ENCODE assay signal across 26 cellular contexts in genomic region chr17:12352127-12352526, GRCh38.
DNase-seq lines count a peak whose midpoint lies in the region; ATAC-seq and TF ChIP-seq lines count a peak whose summit lies in the region.
"Had no signal": no experiment of that assay in that cellular context is flagged by ENCODE, and none has a peak within 500 bp of the region (broad histone marks: within the 10 kb centered on the region; RNA-seq: fewer than 3 reads in every experiment).

No MANE protein-coding gene starts in this region.

- no peak overlapping the region for H4K5ac ChIP-seq in IMR-90 (ENCODE audit: low read depth, low read length)

- dilution Hi-C loops in IMR-90 (cut with HindIII; ENCODE audit: low sequenced_read_pairs, unreplicated experiment) = no loop called here

- no peaks in the 10 kb centered on the region for H3K4me1 Mint-ChIP-seq in activated CD4-positive, alpha-beta memory T cell treated with anti-CD3 and anti-CD28 coated beads for 36 hours (ENCODE audit: low read depth)
- H3K4me1 Mint-ChIP-seq: CD14-positive monocyte; CD4-positive, alpha-beta memory T cell; CD4-positive, CD25-positive, alpha-beta regulatory T cell; CD8-positive, alpha-beta memory T cell had no signal

- no peak overlapping the region for H2AK9ac ChIP-seq in IMR-90 (replicated peaks; ENCODE audit: low read depth, low read length, poor library complexity)

- H3K27ac ChIP-seq in IMR-90 (ENCODE audit: insufficient read depth, low read length) = no peak overlapping the region
- peak overlapping the region; percentile 8 for H3K27ac ChIP-seq in muscle layer of colon (ENCODE audit: low read depth, low read length)
- H3K27ac ChIP-seq in ovary = no peak overlapping the region
- H3K27ac ChIP-seq in sigmoid colon = peak overlapping the region in 3 of 4 donors; percentile 37 to 42 (median 39)
- H3K27ac ChIP-seq: BLaER1 had no signal

- H3K27ac Mint-ChIP-seq in activated CD4-positive, alpha-beta memory T cell treated with anti-CD3 and anti-CD28 coated beads for 36 hours = no peak overlapping the region
- H3K27ac Mint-ChIP-seq: CD14-positive monocyte; CD4-positive, alpha-beta memory T cell; CD4-positive, CD25-positive, alpha-beta regulatory T cell; CD8-positive, alpha-beta memory T cell had no signal

- no peak overlapping the region for H4K8ac ChIP-seq in IMR-90 (ENCODE audit: low read depth in 2 of 2, low read length in 2 of 2)

- no peak for TF ChIP-seq RAD21 in IMR-90 (IDR thresholded peaks at IDR 0.05; ENCODE audit: low read length)

- no peaks in the 10 kb centered on the region for H3K9me3 ChIP-seq in IMR-90 (ENCODE audit: control insufficient read depth, insufficient read depth, low read length)
- no peaks in the 10 kb centered on the region for H3K9me3 ChIP-seq in muscle layer of colon (ENCODE audit: low read length)
- H3K9me3 ChIP-seq in ovary = no peaks in the 10 kb centered on the region
- H3K9me3 ChIP-seq in sigmoid colon = peaks cover 0 to 6% (median 0%) of the 10 kb centered on the region in 4 donors
- H3K9me3 ChIP-seq: BE2C had no signal

- no peak overlapping the region; the same call in 1 of the 2 replicates for H2BK20ac ChIP-seq in IMR-90 (ENCODE audit: low read depth, low read length)

- H3K14ac ChIP-seq in IMR-90 (replicated peaks; ENCODE audit: low read depth, low read length) = no peak overlapping the region

- no peak overlapping the region for H3K56ac ChIP-seq in IMR-90 (ENCODE audit: extremely low read depth, insufficient read depth, low read length)

- H3K9me3 Mint-ChIP-seq in activated CD4-positive, alpha-beta memory T cell treated with anti-CD3 and anti-CD28 coated beads for 36 hours = peaks cover 6% of the 10 kb centered on the region

- no peaks in the 10 kb centered on the region for H3K27me3 Mint-ChIP-seq in activated CD4-positive, alpha-beta memory T cell treated with anti-CD3 and anti-CD28 coated beads for 36 hours
- H3K27me3 Mint-ChIP-seq: CD4-positive, alpha-beta memory T cell; CD4-positive, CD25-positive, alpha-beta regulatory T cell had no signal

- H3K9me1 ChIP-seq in IMR-90 (ENCODE audit: insufficient read depth, low read length) = no peaks in the 10 kb centered on the region

- no peaks in the 10 kb centered on the region for H3K79me1 ChIP-seq in IMR-90 (ENCODE audit: low read depth in 1 of 2, low read length in 2 of 2)

- H4K91ac ChIP-seq in IMR-90 (ENCODE audit: insufficient read depth, low read depth, low read length) = no peak overlapping the region

- TF ChIP-seq CTCF in IMR-90 (conservative IDR thresholded peaks at IDR 0.05; ENCODE audit: low read depth, low read length) (no peak), ovary (IDR thresholded peaks at IDR 0.05) (no peak), sigmoid colon (IDR thresholded peaks at IDR 0.05) (no peak)

- H3K4me3 ChIP-seq in IMR-90 (ENCODE audit: insufficient read depth, low read depth, low read length) (no peak overlapping the region), muscle layer of colon (ENCODE audit: low read depth in 1 of 2, low read length in 2 of 2) (no peak overlapping the region), ovary (no peak overlapping the region), sigmoid colon (no peak overlapping the region)
- H3K4me3 ChIP-seq: BLaER1, GM12878 had no signal

- in situ Hi-C loops in IMR-90 (cut with MboI; ENCODE audit: low sequenced_read_pairs) = no loop called here

- no peaks in the 10 kb centered on the region for H4K20me1 ChIP-seq in IMR-90 (ENCODE audit: insufficient read depth, low read length)
- H4K20me1 ChIP-seq: BLaER1 had no signal

- no peak overlapping the region for H3K4me3 Mint-ChIP-seq in activated CD4-positive, alpha-beta memory T cell treated with anti-CD3 and anti-CD28 coated beads for 36 hours
- H3K4me3 Mint-ChIP-seq: CD14-positive monocyte; CD4-positive, alpha-beta memory T cell; CD4-positive, CD25-positive, alpha-beta regulatory T cell; CD8-positive, alpha-beta memory T cell had no signal

- no peak overlapping the region for H2BK15ac ChIP-seq in IMR-90 (ENCODE audit: low read depth, low read length)

- ATAC-seq in IMR-90 (ENCODE audit: low read depth) (no peak), GM21786 (IDR thresholded peaks at IDR 0.05; ENCODE audit: unreplicated experiment) (no peak), GM18868 (IDR thresholded peaks at IDR 0.05; ENCODE audit: unreplicated experiment) (no peak)
- ATAC-seq: GM12878 had no signal

- H3K4me1 ChIP-seq in IMR-90 (ENCODE audit: control insufficient read depth, insufficient read depth, low read length) (peaks cover 3% of the 10 kb centered on the region), muscle layer of colon (ENCODE audit: insufficient read depth, low read length) (peaks cover 35% of the 10 kb centered on the region), ovary (ENCODE audit: insufficient read depth) (peaks cover 6% of the 10 kb centered on the region), sigmoid colon (peaks cover 0 to 27% (median 20%) of the 10 kb centered on the region in 4 donors)
- H3K4me1 ChIP-seq: BE2C, BLaER1 had no signal

- TF ChIP-seq POLR2A in IMR-90 (IDR thresholded peaks at IDR 0.05; ENCODE audit: low read depth, low read length) = no peak
- no peak for TF ChIP-seq POLR2A in ovary (IDR thresholded peaks at IDR 0.05)
- TF ChIP-seq POLR2A in sigmoid colon (IDR thresholded peaks at IDR 0.05) = no peak

- no peak overlapping the region for H2BK5ac ChIP-seq in IMR-90 (ENCODE audit: low read depth, low read length, poor library complexity, severe bottlenecking)

- H3K4ac ChIP-seq in IMR-90 (ENCODE audit: low read depth, low read length) = 0 out of 2 replicates have a peak overlapping the region, but pooled peaks have one; percentile 32

- no peak overlapping the region for H3K18ac ChIP-seq in IMR-90 (ENCODE audit: low read depth, low read length)

- H3K9ac ChIP-seq in IMR-90 (ENCODE audit: low read depth, low read length) (no peak overlapping the region), muscle layer of colon (ENCODE audit: low read length) (no peak overlapping the region)
- H3K9ac ChIP-seq: BLaER1 had no signal

- H3K27me3 ChIP-seq in IMR-90 (ENCODE audit: control insufficient read depth, insufficient read depth, low read length) (no peaks in the 10 kb centered on the region), muscle layer of colon (ENCODE audit: control insufficient read depth in 1 of 2, insufficient read depth in 2 of 2, low read length in 2 of 2) (no peaks in the 10 kb centered on the region), ovary (no peaks in the 10 kb centered on the region), sigmoid colon (no peaks in the 10 kb centered on the region)
- H3K27me3 ChIP-seq: BE2C, BLaER1 had no signal

- no peak overlapping the region for H2AFZ ChIP-seq in IMR-90 (replicated peaks; ENCODE audit: low read length, poor library complexity)

- H3K36me3 Mint-ChIP-seq in activated CD4-positive, alpha-beta memory T cell treated with anti-CD3 and anti-CD28 coated beads for 36 hours = no peaks in the 10 kb centered on the region
- H3K36me3 Mint-ChIP-seq: CD14-positive monocyte; CD4-positive, alpha-beta memory T cell; CD4-positive, CD25-positive, alpha-beta regulatory T cell; CD8-positive, alpha-beta memory T cell had no signal

- no peak overlapping the region for H2BK120ac ChIP-seq in IMR-90 (ENCODE audit: low read depth, low read length)

- DNase-seq in IMR-90 (no peak), ovary (peak in 4 of 5 donors; percentile 12 to 56 (median 46)), sigmoid colon (no peak), NCI-H2227 treated with DMSO at 0.1 percent for 48 hours (lab: John Stamatoyannopoulos, UW) (no peak)
- DNase-seq in activated CD4-positive, alpha-beta memory T cell treated with anti-CD3 and anti-CD28 coated beads for 36 hours = no peak
- DNase-seq: 8988T; ACHN; BE2C; C1 segment of cervical spinal cord; CD4-positive, alpha-beta memory T cell; CD4-positive, CD25-positive, alpha-beta regulatory T cell; CD8-positive, alpha-beta memory T cell; COR-L47; DMS 273 treated with DMSO at 0.1 percent for 48 hours; DMS153; DMS53; DMS79; DND-41; EL; GDM1 had no signal

- H3K23ac ChIP-seq in IMR-90 (ENCODE audit: low read depth, low read length) = no peak overlapping the region

- WGBS in IMR-90 (ENCODE audit: extremely low coverage in 2 of 2, insufficient read length in 1 of 2), 2 experiments = 100% methylated on average over 1 of the region's 5 CpGs; no CpG with 5 or more reads in 1 of the 2 experiments
- 34 to 60% (median 48%) methylated on average over 5 of the region's 5 CpGs for WGBS in ovary, 3 donors
- 84% methylated on average over 5 of the region's 5 CpGs for WGBS in sigmoid colon, 2 donors

- H3K36me3 ChIP-seq in IMR-90 (ENCODE audit: control insufficient read depth, insufficient read depth, low read length) (no peaks in the 10 kb centered on the region), muscle layer of colon (ENCODE audit: insufficient read depth, low read length) (no peaks in the 10 kb centered on the region), ovary (no peaks in the 10 kb centered on the region), sigmoid colon (no peaks in the 10 kb centered on the region)
- H3K36me3 ChIP-seq: BE2C, BLaER1 had no signal

- H2AK5ac ChIP-seq in IMR-90 (ENCODE audit: low read depth, low read length) = no peak overlapping the region

- TF ChIP-seq EP300 in ovary (IDR thresholded peaks at IDR 0.05) (no peak), sigmoid colon (IDR thresholded peaks at IDR 0.05) (no peak)

- CTCF ChIA-PET in IMR-90 (lab: Yijun Ruan, JAX) = no interaction called here
- CTCF ChIA-PET in activated CD4-positive, alpha-beta memory T cell treated with anti-CD3 and anti-CD28 coated beads for 36 hours (lab: Charles Lee) = no interaction called here

- H3K4me2 ChIP-seq in IMR-90 (ENCODE audit: low read depth, low read length) = no peak overlapping the region
- H3K4me2 ChIP-seq: BLaER1 had no signal

- POLR2A ChIA-PET in IMR-90 (lab: Charles Lee; ENCODE audit: unreplicated experiment) = no interaction called here
- POLR2A ChIA-PET in activated CD4-positive, alpha-beta memory T cell treated with anti-CD3 and anti-CD28 coated beads for 36 hours (lab: Charles Lee) = no interaction called here

- BruUV-seq in IMR-90 (replicated peaks; lab: Mats Ljungman, UMichigan) = no TSS peak

- intact Hi-C loops in IMR-90 (cut with micrococcal nuclease) (no loop called here), ovary (cut with DNase I) (no loop called here), sigmoid colon (cut with DNase I) (no loop called here)
- intact Hi-C loops in activated CD4-positive, alpha-beta memory T cell treated with anti-CD3 and anti-CD28 coated beads for 36 hours (cut with micrococcal nuclease) = no loop called here

TF ChIP-seq in IMR-90, 13 proteins besides CTCF, POLR2A, EP300 and RAD21 (continues in another document):
- no peak for TF ChIP-seq MAFK (IDR thresholded peaks at IDR 0.05; ENCODE audit: low read depth, low read length)
- TF ChIP-seq ELK1 (IDR thresholded peaks at IDR 0.05; ENCODE audit: borderline replicate concordance, low read depth, low read length) = no peak

Comparison
In these comparisons a context has a peak if more than half of its experiments do, and no peak if none do; other contexts are left out.
1. DNase-seq: peak in ovary (4 of 5); none in IMR-90 (single experiment), sigmoid colon (single experiment), activated CD4-positive, alpha-beta memory T cell treated with anti-CD3 and anti-CD28 coated beads for 36 hours (single experiment) and NCI-H2227 treated with DMSO at 0.1 percent for 48 hours (single experiment).
2. H3K27ac ChIP-seq: peak in muscle layer of colon (single experiment) and sigmoid colon (3 of 4); none in IMR-90 (single experiment) and ovary (0 of 2).